In the genomic region with DNA sequence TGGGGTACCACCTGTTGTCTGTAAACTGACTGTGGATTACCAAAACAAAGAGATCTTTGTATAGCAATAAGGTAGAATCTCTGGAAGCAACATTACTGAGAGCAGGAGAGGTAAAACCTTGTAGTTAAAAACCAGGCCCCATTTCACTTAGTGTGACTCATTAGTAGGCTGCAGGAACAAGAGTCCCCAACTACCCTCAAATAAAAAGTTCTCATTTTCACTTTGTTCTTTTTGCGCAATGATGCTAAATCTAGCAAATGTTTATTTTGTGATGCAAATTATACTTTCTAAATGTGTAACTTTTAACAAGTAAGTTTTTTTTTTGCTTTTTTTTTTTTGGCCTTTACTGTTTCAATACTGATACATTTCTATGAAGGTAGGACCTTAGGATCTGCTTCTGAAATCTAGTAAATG, we compare ENCODE assay signal across 11 cellular contexts.
A peak's percentile ranks its signal among the peaks of the same experiment; 100 is the strongest.
DNase-seq lines count a peak whose midpoint lies in the region; ATAC-seq and TF ChIP-seq lines count a peak whose summit lies in the region.
"Had no signal": no experiment of that assay in that cellular context is flagged by ENCODE, and none has a peak within 500 bp of the region (broad histone marks: within the 10 kb centered on the region; RNA-seq: fewer than 3 reads in every experiment).

No MANE protein-coding gene starts in this region.

- no peaks in the 10 kb centered on the region for H3K9me2 ChIP-seq in MM.1S (replicated peaks; ENCODE audit: insufficient read depth, low read length)

- H2AFZ ChIP-seq in MM.1S (ENCODE audit: low read length): no peak overlapping the region
- H2AFZ ChIP-seq: parathyroid adenoma had no signal

- no peaks in the 10 kb centered on the region for H4K20me1 ChIP-seq in MM.1S (ENCODE audit: insufficient read depth, low read length)

- H3K27ac ChIP-seq in SJCRH30 (peak overlapping the region; percentile 44), MM.1S (ENCODE audit: low read length) (no peak overlapping the region)
- H3K27ac ChIP-seq: parathyroid adenoma had no signal

- H3K4me3 ChIP-seq in SJCRH30: no peak overlapping the region
- H3K4me3 ChIP-seq in MM.1S (ENCODE audit: low read length): no peak overlapping the region

- H3K36me3 ChIP-seq in SJCRH30 (peaks cover 61% of the 10 kb centered on the region), MM.1S (replicated peaks; ENCODE audit: insufficient read depth, low read length) (no peaks in the 10 kb centered on the region; the same call in none of the 2 replicates)

- H3F3A ChIP-seq in MM.1S (ENCODE audit: insufficient read depth, low read length): no peaks in the 10 kb centered on the region

- H3K79me2 ChIP-seq in MM.1S (ENCODE audit: low read length): no peaks in the 10 kb centered on the region
- H3K79me2 ChIP-seq: parathyroid adenoma had no signal

- H3K27me3 ChIP-seq in SJCRH30 (no peaks in the 10 kb centered on the region), MM.1S (replicated peaks; ENCODE audit: insufficient read depth, low read length) (no peaks in the 10 kb centered on the region)

- H3K9me3 ChIP-seq in SJCRH30 (replicated peaks): no peaks in the 10 kb centered on the region
- H3K9me3 ChIP-seq in MM.1S (replicated peaks; ENCODE audit: insufficient read depth, low read length): no peaks in the 10 kb centered on the region

- peak; percentile 93 for ATAC-seq in GM18858 (IDR thresholded peaks at IDR 0.05; ENCODE audit: unreplicated experiment)
- peak; percentile 82 for ATAC-seq in GM21381 (IDR thresholded peaks at IDR 0.05; ENCODE audit: unreplicated experiment)
- ATAC-seq in HG03060 (IDR thresholded peaks at IDR 0.05; ENCODE audit: low read depth, unreplicated experiment): peak; percentile 87
- ATAC-seq: Right ventricle myocardium inferior had no signal

- peaks cover 23% of the 10 kb centered on the region for H3K4me1 ChIP-seq in SJCRH30
- no peaks in the 10 kb centered on the region for H3K4me1 ChIP-seq in MM.1S (ENCODE audit: low read length)
- H3K4me1 ChIP-seq: parathyroid adenoma had no signal

- no peak overlapping the region for H3K9ac ChIP-seq in MM.1S (ENCODE audit: low read length)
- H3K9ac ChIP-seq: parathyroid adenoma had no signal

- no peak for TF ChIP-seq CTCF in MM.1S (IDR thresholded peaks at IDR 0.05; ENCODE audit: low read length)

- H3K4me2 ChIP-seq in MM.1S (ENCODE audit: low read depth, low read length): no peak overlapping the region

- DNase-seq in SJCRH30: peak; percentile 10 to 79
- no peak for DNase-seq in NCI-H1417 (lab: John Stamatoyannopoulos, UW)
- DNase-seq in MM.1S: no peak
- DNase-seq in NCI-H1092 (lab: John Stamatoyannopoulos, UW): no peak
- DNase-seq in G401 (ENCODE audit: low spot score): no peak
- DNase-seq: NCI-H2029 had no signal

- in situ Hi-C loops in G401 (cut with HindIII; ENCODE audit: low sequenced_read_pairs): no loop called here

Comparison
In these comparisons a context has a peak if more than half of its experiments do, and no peak if none do; other contexts are left out.
1. DNase-seq: peak in SJCRH30 (2 of 2); none in NCI-H1417 (0 of 3), MM.1S (single experiment), NCI-H1092 (single experiment) and G401 (single experiment).
2. Peak in every context shown above with its lines, with median percentiles within 50 percentile points of each other: ATAC-seq.